17 cellular contexts compared by ENCODE assay signal in genomic region chr3:80750637-80751036, GRCh38.
A peak's percentile ranks its signal among the peaks of the same experiment; 100 is the strongest.
DNase-seq lines count a peak whose midpoint lies in the region; ATAC-seq and TF ChIP-seq lines count a peak whose summit lies in the region.
"Had no signal": no experiment of that assay in that cellular context is flagged by ENCODE, and none has a peak within 500 bp of the region (broad histone marks: within the 10 kb centered on the region; RNA-seq: fewer than 3 reads in every experiment).

No MANE protein-coding gene starts in this region.

- H3K4me3 ChIP-seq in GM23248 (no peak overlapping the region), astrocyte of the spinal cord (ENCODE audit: low read depth, low read length) (no peak overlapping the region), fibroblast of pulmonary artery (replicated peaks; ENCODE audit: low read depth, low read length) (no peak overlapping the region)
- H3K4me3 ChIP-seq: BLaER1 treated with 17β-estradiol and CSF1 and Interleukin-3, amounts not matched to agents 10 nM and 100 nM; HAP-1 had no signal

- H3K9me3 Mint-ChIP-seq in activated T-helper 17 cell treated with anti-CD3 and anti-CD28 coated beads, Interleukin-2, amount 50 U/mL, for 72 hours, result peaks cover 15% of the 10 kb centered on the region

- H3K36me3 ChIP-seq in GM23248 (ENCODE audit: low read depth), result no peaks in the 10 kb centered on the region
- H3K36me3 ChIP-seq: BLaER1 treated with 17β-estradiol and CSF1 and Interleukin-3, amounts not matched to agents 10 nM and 100 nM; HAP-1 had no signal

- peak; percentile 25 for DNase-seq in GM23248
- peak; percentile 37 for DNase-seq in HT1080 (ENCODE audit: low read depth)
- DNase-seq in astrocyte of the spinal cord (ENCODE audit: low read depth, low spot score), result peak; percentile 6
- DNase-seq in fibroblast of pulmonary artery (ENCODE audit: low read depth), result peak; percentile 55
- DNase-seq in NOMO-1 treated with dmso at 0.1 percent for 144 hours (lab: John Stamatoyannopoulos, UW; ENCODE audit: unreplicated experiment), result no peak
- no peak for DNase-seq in activated effector memory CD4-positive, alpha-beta T cell treated with anti-CD3 and anti-CD28 coated beads, Interleukin-2, amount 50 U/mL, for 16 hours
- DNase-seq: Calu3; CD8-positive, alpha-beta T cell; DMS79 treated with DMSO at 0.1 percent for 48 hours; GF-D8 had no signal

- no peaks in the 10 kb centered on the region for H3K27me3 ChIP-seq in GM23248 (replicated peaks; ENCODE audit: insufficient read depth)
- H3K27me3 ChIP-seq: BLaER1 treated with 17β-estradiol and CSF1 and Interleukin-3, amounts not matched to agents 10 nM and 100 nM had no signal

- H3K4me3 Mint-ChIP-seq in activated T-helper 17 cell treated with anti-CD3 and anti-CD28 coated beads, Interleukin-2, amount 50 U/mL, for 72 hours, result no peak overlapping the region
- H3K4me3 Mint-ChIP-seq: B cell; CD8-positive, alpha-beta T cell; IgD-negative memory B cell had no signal

- in situ Hi-C loops in GM23248 (cut with MboI), result no loop called here
- in situ Hi-C loops in astrocyte of the spinal cord (cut with HindIII; ENCODE audit: low sequenced_read_pairs), result no loop called here

- 63 to 75% methylated on average over 4 of the region's 4 CpGs for WGBS in GM23248 (ENCODE audit: low coverage in 1 of 2, low lambda C conversion rate in 2 of 2, missing lambda C conversion rate in 2 of 2), 2 experiments

- no peak overlapping the region for H3K27ac Mint-ChIP-seq in activated T-helper 17 cell treated with anti-CD3 and anti-CD28 coated beads, Interleukin-2, amount 50 U/mL, for 72 hours
- H3K27ac Mint-ChIP-seq: B cell; CD8-positive, alpha-beta T cell; IgD-negative memory B cell had no signal

- no peaks in the 10 kb centered on the region for H3K4me1 ChIP-seq in GM23248 (ENCODE audit: insufficient read depth)
- H3K4me1 ChIP-seq: BLaER1 treated with 17β-estradiol and CSF1 and Interleukin-3, amounts not matched to agents 10 nM and 100 nM had no signal

- ATAC-seq in activated T-helper 17 cell treated with anti-CD3 and anti-CD28 coated beads, Interleukin-2, amount 50 U/mL, for 72 hours (replicated peaks), result no peak
- no peak for ATAC-seq in GM18498 (IDR thresholded peaks at IDR 0.05; ENCODE audit: unreplicated experiment)
- ATAC-seq: CD8-positive, alpha-beta T cell had no signal

- no peaks in the 10 kb centered on the region for H3K79me2 ChIP-seq in GM23248 (ENCODE audit: insufficient read depth)

- H3K27ac ChIP-seq in GM23248, result no peak overlapping the region
- H3K27ac ChIP-seq: BLaER1 treated with 17β-estradiol and CSF1 and Interleukin-3, amounts not matched to agents 10 nM and 100 nM; HL-60 had no signal

- no peaks in the 10 kb centered on the region for H3K4me1 Mint-ChIP-seq in activated T-helper 17 cell treated with anti-CD3 and anti-CD28 coated beads, Interleukin-2, amount 50 U/mL, for 72 hours
- H3K4me1 Mint-ChIP-seq: B cell had no signal

- no peak overlapping the region for H3K4me2 ChIP-seq in GM23248 (ENCODE audit: unreplicated experiment)
- H3K4me2 ChIP-seq: BLaER1 treated with 17β-estradiol and CSF1 and Interleukin-3, amounts not matched to agents 10 nM and 100 nM had no signal

- H2AFZ ChIP-seq in GM23248, result no peak overlapping the region

- no peaks in the 10 kb centered on the region for H4K20me1 ChIP-seq in GM23248 (ENCODE audit: insufficient read depth)
- H4K20me1 ChIP-seq: BLaER1 treated with 17β-estradiol and CSF1 and Interleukin-3, amounts not matched to agents 10 nM and 100 nM had no signal

- H3K9me2 ChIP-seq in GM23248 (ENCODE audit: insufficient read depth), result peaks cover 3% of the 10 kb centered on the region; the same call in 1 of the 2 replicates

- no peaks in the 10 kb centered on the region for H3K9me3 ChIP-seq in GM23248 (ENCODE audit: low read depth)
- H3K9me3 ChIP-seq: BLaER1 treated with 17β-estradiol and CSF1 and Interleukin-3, amounts not matched to agents 10 nM and 100 nM; HAP-1 had no signal

- H3K36me3 Mint-ChIP-seq in activated T-helper 17 cell treated with anti-CD3 and anti-CD28 coated beads, Interleukin-2, amount 50 U/mL, for 72 hours (ENCODE audit: low read depth), result no peaks in the 10 kb centered on the region
- H3K36me3 Mint-ChIP-seq: CD8-positive, alpha-beta T cell; IgD-negative memory B cell had no signal

- no peaks in the 10 kb centered on the region for H3K27me3 Mint-ChIP-seq in activated T-helper 17 cell treated with anti-CD3 and anti-CD28 coated beads, Interleukin-2, amount 50 U/mL, for 72 hours
- H3K27me3 Mint-ChIP-seq: B cell, IgD-negative memory B cell had no signal

- no peak overlapping the region for H3K9ac ChIP-seq in GM23248
- H3K9ac ChIP-seq: BLaER1 treated with 17β-estradiol and CSF1 and Interleukin-3, amounts not matched to agents 10 nM and 100 nM had no signal

- H3F3A ChIP-seq in GM23248 (ENCODE audit: insufficient read depth), result no peaks in the 10 kb centered on the region

- TF ChIP-seq CTCF in astrocyte of the spinal cord (IDR thresholded peaks at IDR 0.05; ENCODE audit: low read depth, low read length) (no peak), fibroblast of pulmonary artery (IDR thresholded peaks at IDR 0.05; ENCODE audit: low read length, missing control alignments) (no peak)

Comparison
In these comparisons a context has a peak if more than half of its experiments do, and no peak if none do; other contexts are left out.
1. DNase-seq: peak in GM23248 (single experiment), HT1080 (single experiment), astrocyte of the spinal cord (single experiment) and fibroblast of pulmonary artery (single experiment); none in NOMO-1 treated with dmso at 0.1 percent for 144 hours (single experiment) and activated effector memory CD4-positive, alpha-beta T cell treated with anti-CD3 and anti-CD28 coated beads, Interleukin-2, amount 50 U/mL, for 16 hours (single experiment).